Comparison of ENCODE assay signal across 21 cellular contexts in the genomic region with DNA sequence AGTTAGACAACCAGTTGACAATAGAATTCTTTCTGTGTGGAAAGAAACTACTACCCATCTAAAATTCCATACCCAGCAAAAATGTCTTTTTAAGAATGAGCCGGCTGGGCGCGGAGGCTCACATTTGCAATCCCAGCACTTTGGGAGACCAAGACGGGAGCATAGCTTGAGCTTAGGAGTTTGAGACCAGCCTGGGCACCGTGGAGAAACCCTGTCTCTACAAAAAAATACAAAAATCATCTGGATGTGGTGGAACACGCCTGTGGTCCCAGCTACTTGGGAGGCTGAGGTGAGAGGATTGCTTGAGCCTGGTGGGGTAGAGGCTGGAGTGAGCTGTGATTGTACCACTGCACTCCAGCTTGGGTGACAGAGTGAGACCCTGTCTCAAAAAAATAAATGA.
A peak's percentile ranks its signal among the peaks of the same experiment; 100 is the strongest.
DNase-seq lines count a peak whose midpoint lies in the region; ATAC-seq lines count a peak whose summit lies in the region.
"Had no signal": no experiment of that assay in that cellular context is flagged by ENCODE, and none has a peak within 500 bp of the region (broad histone marks: within the 10 kb centered on the region; RNA-seq: fewer than 3 reads in every experiment).

No MANE protein-coding gene starts in this region.

- H3K27me3 Mint-ChIP-seq in activated CD8-positive, alpha-beta memory T cell treated with anti-CD3 and anti-CD28 coated beads, Interleukin-2, amount 10 ng/mL, durations not matched to agents 7 days and 5 days = peaks cover 3% of the 10 kb centered on the region
- peaks cover 3% of the 10 kb centered on the region for H3K27me3 Mint-ChIP-seq in T-helper 2 cell treated with Interferon-gamma antibody and Interleukin-4, amounts not matched to agents 5 μg/mL and 100 μg/mL, for 36 hours (ENCODE audit: low read depth)

- no peaks in the 10 kb centered on the region for H3K36me3 Mint-ChIP-seq in activated CD8-positive, alpha-beta memory T cell treated with anti-CD3 and anti-CD28 coated beads, Interleukin-2, amount 10 ng/mL, durations not matched to agents 7 days and 5 days
- H3K36me3 Mint-ChIP-seq in T-helper 2 cell treated with Interferon-gamma antibody and Interleukin-4, amounts not matched to agents 5 μg/mL and 100 μg/mL, for 36 hours (ENCODE audit: low read depth) = no peaks in the 10 kb centered on the region
- H3K36me3 Mint-ChIP-seq: CD14-positive monocyte; CD4-positive, alpha-beta memory T cell; CD4-positive, CD25-positive, alpha-beta regulatory T cell; CD8-positive, alpha-beta memory T cell had no signal

- CTCF ChIA-PET in activated CD8-positive, alpha-beta memory T cell treated with anti-CD3 and anti-CD28 coated beads, Interleukin-2, amount 10 ng/mL, durations not matched to agents 7 days and 5 days (lab: Charles Lee) = no interaction called here

- intact Hi-C loops in posterior vena cava (cut with DNase I) = no loop called here

- no peak overlapping the region for H3K27ac Mint-ChIP-seq in activated CD8-positive, alpha-beta memory T cell treated with anti-CD3 and anti-CD28 coated beads, Interleukin-2, amount 10 ng/mL, durations not matched to agents 7 days and 5 days
- H3K27ac Mint-ChIP-seq in T-helper 2 cell treated with Interferon-gamma antibody and Interleukin-4, amounts not matched to agents 5 μg/mL and 100 μg/mL, for 36 hours = no peak overlapping the region
- H3K27ac Mint-ChIP-seq: CD4-positive, CD25-positive, alpha-beta regulatory T cell; CD8-positive, alpha-beta memory T cell had no signal

- H3K4me1 Mint-ChIP-seq in activated CD8-positive, alpha-beta memory T cell treated with anti-CD3 and anti-CD28 coated beads, Interleukin-2, amount 10 ng/mL, durations not matched to agents 7 days and 5 days = no peaks in the 10 kb centered on the region
- H3K4me1 Mint-ChIP-seq in T-helper 2 cell treated with Interferon-gamma antibody and Interleukin-4, amounts not matched to agents 5 μg/mL and 100 μg/mL, for 36 hours (ENCODE audit: low read depth) = no peaks in the 10 kb centered on the region
- H3K4me1 Mint-ChIP-seq: CD4-positive, alpha-beta memory T cell; CD8-positive, alpha-beta memory T cell had no signal

- no peak overlapping the region for H3K4me3 Mint-ChIP-seq in activated CD8-positive, alpha-beta memory T cell treated with anti-CD3 and anti-CD28 coated beads, Interleukin-2, amount 10 ng/mL, durations not matched to agents 7 days and 5 days
- no peak overlapping the region for H3K4me3 Mint-ChIP-seq in T-helper 2 cell treated with Interferon-gamma antibody and Interleukin-4, amounts not matched to agents 5 μg/mL and 100 μg/mL, for 36 hours
- H3K4me3 Mint-ChIP-seq: CD14-positive monocyte; CD4-positive, alpha-beta memory T cell; CD4-positive, CD25-positive, alpha-beta regulatory T cell; CD8-positive, alpha-beta memory T cell had no signal

- peak; percentile 4 for DNase-seq in activated CD8-positive, alpha-beta memory T cell treated with anti-CD3 and anti-CD28 coated beads, Interleukin-2, amount 10 ng/mL, durations not matched to agents 7 days and 5 days
- no peak for DNase-seq in activated CD8-positive, alpha-beta memory T cell treated with anti-CD3 and anti-CD28 coated beads, Interleukin-2, amount 50 U/mL, for 48 hours
- DNase-seq in posterior vena cava (ENCODE audit: low spot score) = peak; percentile 43
- no peak for DNase-seq in T-helper 2 cell treated with Interferon-gamma antibody and Interleukin-4, amounts not matched to agents 5 μg/mL and 100 μg/mL, for 36 hours (ENCODE audit: low spot score)
- DNase-seq: BE2C; C1 segment of cervical spinal cord; CD4-positive, alpha-beta memory T cell; CD4-positive, CD25-positive, alpha-beta regulatory T cell; CD8-positive, alpha-beta memory T cell; COR-L47; DMS 273 treated with DMSO at 0.1 percent for 48 hours; DMS153; DMS53; DMS79; DND-41; EL; GDM1 had no signal

- no peaks in the 10 kb centered on the region for H3K9me3 Mint-ChIP-seq in activated CD8-positive, alpha-beta memory T cell treated with anti-CD3 and anti-CD28 coated beads, Interleukin-2, amount 10 ng/mL, durations not matched to agents 7 days and 5 days (ENCODE audit: low read depth)
- no peaks in the 10 kb centered on the region for H3K9me3 Mint-ChIP-seq in T-helper 2 cell treated with Interferon-gamma antibody and Interleukin-4, amounts not matched to agents 5 μg/mL and 100 μg/mL, for 36 hours
- H3K9me3 Mint-ChIP-seq: CD4-positive, CD25-positive, alpha-beta regulatory T cell; CD8-positive, alpha-beta memory T cell had no signal

- ATAC-seq in activated CD8-positive, alpha-beta memory T cell treated with anti-CD3 and anti-CD28 coated beads, Interleukin-2, amount 10 ng/mL, durations not matched to agents 7 days and 5 days = no peak
- no peak for ATAC-seq in GM21390 (IDR thresholded peaks at IDR 0.05; ENCODE audit: unreplicated experiment)
- ATAC-seq: A549, GM12878 had no signal

Comparison
In these comparisons a context has a peak if more than half of its experiments do, and no peak if none do; other contexts are left out.
1. DNase-seq: peak in activated CD8-positive, alpha-beta memory T cell treated with anti-CD3 and anti-CD28 coated beads, Interleukin-2, amount 10 ng/mL, durations not matched to agents 7 days and 5 days (single experiment) and posterior vena cava (single experiment); none in activated CD8-positive, alpha-beta memory T cell treated with anti-CD3 and anti-CD28 coated beads, Interleukin-2, amount 50 U/mL, for 48 hours (single experiment) and T-helper 2 cell treated with Interferon-gamma antibody and Interleukin-4, amounts not matched to agents 5 μg/mL and 100 μg/mL, for 36 hours (single experiment).